In the genomic region with DNA sequence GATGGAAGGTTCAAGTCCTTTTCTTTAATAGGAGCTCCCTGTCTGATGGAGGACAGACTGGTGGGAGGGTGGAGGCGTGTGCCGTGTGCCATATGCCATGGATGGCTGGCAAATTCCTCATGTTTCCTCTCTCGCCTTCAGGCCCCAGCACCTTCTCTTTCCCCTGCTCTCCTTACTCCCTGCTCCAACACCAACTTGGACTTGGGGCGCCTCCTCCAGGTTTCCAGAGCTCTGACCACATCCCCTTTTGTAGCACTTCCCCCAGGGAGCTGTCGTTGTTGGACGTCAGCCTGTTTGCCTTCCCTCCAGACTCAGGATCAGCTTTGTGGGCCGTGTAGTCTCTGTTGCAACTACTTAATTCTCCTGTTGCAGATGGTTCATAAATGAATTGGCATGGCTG, we compare ENCODE assay signal across 17 cellular contexts. TPM values are rescaled to one million over a fixed set of nuclear protein-coding genes. Genes with fewer than 3 reads are reported as not detected.
DNase-seq lines count a peak whose midpoint lies in the region; ATAC-seq and TF ChIP-seq lines count a peak whose summit lies in the region.
"Had no signal": no experiment of that assay in that cellular context is flagged by ENCODE, and none has a peak within 500 bp of the region (broad histone marks: within the 10 kb centered on the region; RNA-seq: fewer than 3 reads in every experiment).

No MANE protein-coding gene starts in this region.

- H3K9ac ChIP-seq in smooth muscle cell (ENCODE audit: low read depth) (no peak overlapping the region), Karpas-422 (ENCODE audit: low read length) (no peak overlapping the region)

- H2AFZ ChIP-seq in smooth muscle cell (ENCODE audit: low read depth): no peak overlapping the region
- no peak overlapping the region for H2AFZ ChIP-seq in Karpas-422 (ENCODE audit: low read length)

- H3K4me3 ChIP-seq in brain microvascular endothelial cell (ENCODE audit: low read depth, low read length) (no peak overlapping the region), smooth muscle cell (no peak overlapping the region), Karpas-422 (ENCODE audit: low read length) (no peak overlapping the region), spleen (no peak overlapping the region)
- H3K4me3 ChIP-seq: colonic mucosa, SK-N-MC had no signal

- H3F3A ChIP-seq in smooth muscle cell (ENCODE audit: low read depth): no peaks in the 10 kb centered on the region

- WGBS in smooth muscle cell (ENCODE audit: low lambda C conversion rate): 80% methylated on average over 7 of the region's 7 CpGs
- WGBS in spleen, 5 donors: 44 to 62% (median 53%) methylated on average over 7 of the region's 7 CpGs

- H3K4me1 ChIP-seq in smooth muscle cell (ENCODE audit: low read depth): no peaks in the 10 kb centered on the region
- H3K4me1 ChIP-seq in Karpas-422 (ENCODE audit: low read length): no peaks in the 10 kb centered on the region
- no peaks in the 10 kb centered on the region for H3K4me1 ChIP-seq in spleen
- H3K4me1 ChIP-seq: colonic mucosa had no signal

- TF ChIP-seq CTCF in brain microvascular endothelial cell (IDR thresholded peaks at IDR 0.05; ENCODE audit: low read depth, low read length, missing control alignments): peak; percentile 3
- TF ChIP-seq CTCF in smooth muscle cell (IDR thresholded peaks at IDR 0.05; ENCODE audit: borderline replicate concordance, insufficient read depth, poor library complexity, severe bottlenecking): no peak
- no peak for TF ChIP-seq CTCF in spleen (IDR thresholded peaks at IDR 0.05 in 8 of 11, conservative IDR thresholded peaks at IDR 0.05 in 3 of 11)

- no peak for TF ChIP-seq POLR2A in spleen (IDR thresholded peaks at IDR 0.05)

- H3K9me3 ChIP-seq in smooth muscle cell (replicated peaks; ENCODE audit: low read depth) (no peaks in the 10 kb centered on the region), Karpas-422 (ENCODE audit: low read length) (no peaks in the 10 kb centered on the region), spleen (peaks cover 0 to 12% (median 9%) of the 10 kb centered on the region in 8 donors)
- H3K9me3 ChIP-seq: colonic mucosa had no signal

- H4K20me1 ChIP-seq in smooth muscle cell (ENCODE audit: low read depth) (no peaks in the 10 kb centered on the region), Karpas-422 (ENCODE audit: insufficient read depth, low read depth, low read length) (no peaks in the 10 kb centered on the region)

- no peaks in the 10 kb centered on the region for H3K36me3 ChIP-seq in brain microvascular endothelial cell (replicated peaks)
- no peaks in the 10 kb centered on the region for H3K36me3 ChIP-seq in smooth muscle cell (ENCODE audit: low read depth)
- no peaks in the 10 kb centered on the region for H3K36me3 ChIP-seq in Karpas-422 (ENCODE audit: insufficient read depth, low read length)
- H3K36me3 ChIP-seq in spleen: no peaks in the 10 kb centered on the region
- H3K36me3 ChIP-seq: colonic mucosa had no signal

- H3K27ac ChIP-seq in brain microvascular endothelial cell: no peak overlapping the region
- H3K27ac ChIP-seq in smooth muscle cell (ENCODE audit: low read depth): no peak overlapping the region
- H3K27ac ChIP-seq in Karpas-422 (ENCODE audit: low read length): no peak overlapping the region
- no peak overlapping the region for H3K27ac ChIP-seq in spleen
- H3K27ac ChIP-seq: colonic mucosa, SK-N-MC had no signal

- in situ Hi-C loops in brain microvascular endothelial cell (cut with HindIII; ENCODE audit: low pct_ligation_motif_present, low sequenced_read_pairs): no loop called here

- no peaks in the 10 kb centered on the region for H3K9me2 ChIP-seq in Karpas-422 (replicated peaks; ENCODE audit: insufficient read depth, low read length)

- no peak for ATAC-seq in HG02623 (IDR thresholded peaks at IDR 0.05; ENCODE audit: unreplicated experiment)
- ATAC-seq: stimulated activated effector memory CD8-positive, alpha-beta T cell treated with anti-CD3 and anti-CD28 coated beads, Interleukin-12 subunit alpha, Interleukin-12 subunit beta, amount 100 ng/mL, for 72 hours had no signal

- H3K4me2 ChIP-seq in smooth muscle cell: no peak overlapping the region
- no peak overlapping the region for H3K4me2 ChIP-seq in Karpas-422 (ENCODE audit: low read depth, low read length, poor library complexity, severe bottlenecking)

- intact Hi-C loops in spleen (cut with DNase I; ENCODE audit: low total_unique reads): no loop called here

- H3K27me3 ChIP-seq in brain microvascular endothelial cell (replicated peaks) (no peaks in the 10 kb centered on the region), smooth muscle cell (ENCODE audit: low read depth) (no peaks in the 10 kb centered on the region), Karpas-422 (ENCODE audit: low read length) (no peaks in the 10 kb centered on the region; the same call in 1 of the 2 replicates), spleen (replicated peaks in 1 of 7) (no peaks in the 10 kb centered on the region)
- H3K27me3 ChIP-seq: colonic mucosa had no signal

- DNase-seq in GDM1 (lab: John Stamatoyannopoulos, UW): peak; percentile 28
- DNase-seq in NCI-H460 (ENCODE audit: extremely low read depth, low read depth): peak; percentile 20
- DNase-seq in brain microvascular endothelial cell: no peak
- DNase-seq in medulla oblongata (ENCODE audit: extremely low spot score): peak; percentile 35
- no peak for DNase-seq in smooth muscle cell (lab: John Stamatoyannopoulos, UW; ENCODE audit: unreplicated experiment)
- no peak for DNase-seq in Karpas-422
- DNase-seq in spleen: no peak
- DNase-seq: activated naive CD8-positive, alpha-beta T cell treated with anti-CD3 and anti-CD28 coated beads, Interleukin-2, amount 10 ng/mL, durations not matched to agents 7 days and 5 days; activated T-cell treated with anti-CD3 and anti-CD28 coated beads for 4 hours; colonic mucosa; GF-D8; NCI-H1417; NCI-H524 treated with DMSO at 0.1 percent for 48 hours had no signal

- H3K79me2 ChIP-seq in smooth muscle cell (ENCODE audit: low read depth) (no peaks in the 10 kb centered on the region), Karpas-422 (ENCODE audit: low read length) (no peaks in the 10 kb centered on the region)

RNA-seq across cellular contexts. Expression of a gene that starts 30.7 kb away (rescaled TPM):
- 4.1 and 5.6 TPM in 2 replicates for total RNA-seq in NCI-H460 (2014; rRNA removed; shearing (Covaris generic))
- polyA plus RNA-seq in NCI-H460 (2014; cell fraction: nucleus; rRNA removed): 2.3 and 2.6 TPM in 2 replicates
- 1.4 and 1.7 TPM in 2 replicates for total RNA-seq in smooth muscle cell
- 0.54 and 1.0 TPM in 2 replicates for polyA plus RNA-seq in smooth muscle cell
- total RNA-seq in Karpas-422 (2014; rRNA removed; shearing (Covaris generic); ENCODE audit: low replicate concordance): not detected in 2 replicates
- total RNA-seq in spleen: under 1 TPM; 0.23 to 0.60 (median 0.37) TPM
- under 1 TPM; 0.15 to 0.38 (median 0.20) TPM for polyA plus RNA-seq in spleen
- total RNA-seq: activated naive CD8-positive, alpha-beta T cell treated with anti-CD3 and anti-CD28 coated beads, Interleukin-2, amount 10 ng/mL, durations not matched to agents 7 days and 5 days; mononuclear cell had no signal

RNA-seq across cellular contexts. Expression of a gene that starts 53.0 kb away (rescaled TPM):
- 28.5 and 33.8 TPM in 2 replicates for total RNA-seq in NCI-H460 (2014; rRNA removed; shearing (Covaris generic))
- 24.6 and 34.4 TPM in 2 replicates for polyA plus RNA-seq in NCI-H460 (2014; cell fraction: nucleus; rRNA removed)
- 6.6 and 10.5 TPM in 2 replicates for total RNA-seq in smooth muscle cell
- polyA plus RNA-seq in smooth muscle cell: 10.1 and 11.4 TPM in 2 replicates
- 6.1 and 31.7 TPM in 2 replicates for total RNA-seq in Karpas-422 (2014; rRNA removed; shearing (Covaris generic); ENCODE audit: low replicate concordance)
- total RNA-seq in spleen: 10 to 100 TPM; 11.7 to 23.4 (median 18.7) TPM
- polyA plus RNA-seq in spleen: 10 to 100 TPM in 1 of 3 donors, 1 to 10 TPM in 2; 6.6 to 10.9 (median 9.6) TPM

Comparison
In these comparisons a context has a peak if more than half of its experiments do, and no peak if none do; other contexts are left out.
1. DNase-seq: peak in GDM1 (single experiment), NCI-H460 (single experiment) and medulla oblongata (single experiment); none in brain microvascular endothelial cell (single experiment), smooth muscle cell (single experiment), Karpas-422 (single experiment) and spleen (single experiment).